ENCODE assay signal across 20 cellular contexts in genomic region chr5:28065664-28066063, GRCh38.
DNase-seq lines count a peak whose midpoint lies in the region; ATAC-seq, FAIRE-seq and TF ChIP-seq lines count a peak whose summit lies in the region.
"Had no signal": no experiment of that assay in that cellular context is flagged by ENCODE, and none has a peak within 500 bp of the region (broad histone marks: within the 10 kb centered on the region; RNA-seq: fewer than 3 reads in every experiment).

No MANE protein-coding gene starts in this region.

- no peak overlapping the region for H3K27ac ChIP-seq in A549
- no peak overlapping the region for H3K27ac ChIP-seq in K562 (ENCODE audit: extremely low read depth, low read depth, low read length)
- H3K27ac ChIP-seq in adrenal gland, result no peak overlapping the region

- H3K27me3 ChIP-seq in K562 (ENCODE audit: control insufficient read depth in 2 of 2, insufficient read depth in 2 of 2, low read length in 2 of 2) (no peaks in the 10 kb centered on the region), adrenal gland (no peaks in the 10 kb centered on the region)

- H3K9me1 ChIP-seq in K562 (ENCODE audit: control insufficient read depth, insufficient read depth, low read length), result no peaks in the 10 kb centered on the region

- H3K9me3 ChIP-seq in A549 (no peaks in the 10 kb centered on the region; the same call in 2 of the 3 replicates), K562 (replicated peaks; ENCODE audit: control insufficient read depth, insufficient read depth, low read depth, low read length) (no peaks in the 10 kb centered on the region; the same call in 1 of the 2 replicates), adrenal gland (replicated peaks in 1 of 3) (no peaks in the 10 kb centered on the region)

- H3K79me2 ChIP-seq in K562 (ENCODE audit: control insufficient read depth, insufficient read depth, low read length), result no peaks in the 10 kb centered on the region

- H3K4me3 ChIP-seq in A549 (no peak overlapping the region), K562 (no peak overlapping the region), adrenal gland (no peak overlapping the region)
- H3K4me3 ChIP-seq: GM23338 had no signal

- no peaks in the 10 kb centered on the region for H3K27me3 Mint-ChIP-seq in activated T-cell treated with anti-CD3 and anti-CD28 coated beads, Interleukin-2, amount 50 U/mL, for 4 hours (ENCODE audit: low read depth)
- H3K27me3 Mint-ChIP-seq: CD4-positive, alpha-beta memory T cell had no signal

- peaks cover 7% of the 10 kb centered on the region for H3K9me3 Mint-ChIP-seq in activated T-cell treated with anti-CD3 and anti-CD28 coated beads, Interleukin-2, amount 50 U/mL, for 4 hours
- H3K9me3 Mint-ChIP-seq: GM23338 had no signal

- in situ Hi-C loops in K562 (cut with MboI), result no loop called here

- CTCF ChIA-PET in A549 (lab: Yijun Ruan, JAX) (no interaction called here), K562 (lab: Yijun Ruan, JAX; ENCODE audit: low intra/inter-chr PET ratio) (no interaction called here)

- FAIRE-seq in A549 (lab: Jason Lieb, UNC) (no peak), RCC 7860 (lab: Jason Lieb, UNC) (peak; percentile 22), K562 (lab: Jason Lieb, UNC) (no peak)
- FAIRE-seq: GM12891, GM18507 had no signal

- BruUV-seq in K562 (replicated peaks; lab: Mats Ljungman, UMichigan), result no TSS peak

- POLR2A ChIA-PET in A549 (lab: Yijun Ruan, JAX) (no interaction called here), K562 (lab: Yijun Ruan, JAX) (no interaction called here)

- no peak overlapping the region for H3K9ac ChIP-seq in K562 (ENCODE audit: insufficient read depth in 1 of 2, low read depth in 2 of 2, low read length in 2 of 2)

- H3K4me1 ChIP-seq in A549, result no peaks in the 10 kb centered on the region
- no peaks in the 10 kb centered on the region for H3K4me1 ChIP-seq in K562 (replicated peaks in 1 of 2; ENCODE audit: control insufficient read depth in 2 of 2, insufficient read depth in 2 of 2, low read length in 2 of 2)
- no peaks in the 10 kb centered on the region for H3K4me1 ChIP-seq in adrenal gland (replicated peaks in 1 of 2)

- TF ChIP-seq EP300 in A549 (IDR thresholded peaks at IDR 0.05) (no peak), K562 (IDR thresholded peaks at IDR 0.05; ENCODE audit: low read length) (no peak)

- intact Hi-C loops in K562 (cut with micrococcal nuclease) (no loop called here), adrenal gland (cut with DNase I) (no loop called here)

- no peak overlapping the region for H2AFZ ChIP-seq in K562 (ENCODE audit: low read depth, low read length)
- H2AFZ ChIP-seq: GM23338 had no signal

- no peaks in the 10 kb centered on the region for H3K36me3 Mint-ChIP-seq in activated T-cell treated with anti-CD3 and anti-CD28 coated beads, Interleukin-2, amount 50 U/mL, for 4 hours (ENCODE audit: insufficient read depth)
- H3K36me3 Mint-ChIP-seq: CD4-positive, alpha-beta memory T cell had no signal

- no peaks in the 10 kb centered on the region for H3K4me1 Mint-ChIP-seq in activated T-cell treated with anti-CD3 and anti-CD28 coated beads, Interleukin-2, amount 50 U/mL, for 4 hours (ENCODE audit: low read depth)
- H3K4me1 Mint-ChIP-seq: CD4-positive, alpha-beta memory T cell; GM23338; H9 had no signal

- H3K36me3 ChIP-seq in K562 (ENCODE audit: control insufficient read depth, insufficient read depth, low read length) (no peaks in the 10 kb centered on the region), adrenal gland (replicated peaks in 1 of 2) (no peaks in the 10 kb centered on the region)

- TF ChIP-seq POLR2A in A549 (IDR thresholded peaks at IDR 0.05; ENCODE audit: low read length) (no peak), K562 (conservative IDR thresholded peaks at IDR 0.05) (no peak), adrenal gland (IDR thresholded peaks at IDR 0.05) (no peak)

- TF ChIP-seq CTCF in A549 (IDR thresholded peaks at IDR 0.05), result no peak
- TF ChIP-seq CTCF in K562 (IDR thresholded peaks at IDR 0.05 in 2 of 3, conservative IDR thresholded peaks at IDR 0.05 in 1 of 3; ENCODE audit: insufficient read depth in 2 of 3, low read depth in 1 of 3, low read length in 3 of 3), result no peak
- TF ChIP-seq CTCF in adrenal gland (IDR thresholded peaks at IDR 0.05), result no peak

- H4K20me1 ChIP-seq in K562 (replicated peaks; ENCODE audit: control insufficient read depth, insufficient read depth, low read length), result no peaks in the 10 kb centered on the region

- TF ChIP-seq RAD21 in A549 (conservative IDR thresholded peaks at IDR 0.05 in 1 of 2, IDR thresholded peaks at IDR 0.05 in 1 of 2), result no peak
- TF ChIP-seq RAD21 in K562 (CRISPR knock-in tag; conservative IDR thresholded peaks at IDR 0.05 in 1 of 2, IDR thresholded peaks at IDR 0.05 in 1 of 2), result no peak

- no peak for ATAC-seq in A549
- ATAC-seq in K562, result no peak
- no peak for ATAC-seq in activated T-cell treated with anti-CD3 and anti-CD28 coated beads, Interleukin-2, amount 50 U/mL, for 4 hours
- ATAC-seq: GM23338, HCT116 had no signal

- H3K4me2 ChIP-seq in A549 (no peak overlapping the region), K562 (ENCODE audit: insufficient read depth, low read length) (no peak overlapping the region)
- H3K4me2 ChIP-seq: GM23338 had no signal

- H3K4me3 Mint-ChIP-seq in activated T-cell treated with anti-CD3 and anti-CD28 coated beads, Interleukin-2, amount 50 U/mL, for 4 hours, result no peak overlapping the region
- H3K4me3 Mint-ChIP-seq: CD4-positive, alpha-beta memory T cell; GM23338; H9 had no signal

- DNase-seq in A549 (ENCODE audit: low read depth in 1 of 2, low spot score in 1 of 2), result no peak
- no peak for DNase-seq in RCC 7860 (ENCODE audit: low spot score)
- no peak for DNase-seq in K562 (ENCODE audit: extremely low read depth in 1 of 4, low spot score in 3 of 4)
- DNase-seq in fibroblast of peridontal ligament (ENCODE audit: extremely low read depth), result peak; percentile 2
- DNase-seq in adrenal gland, result no peak
- DNase-seq in activated T-cell treated with anti-CD3 and anti-CD28 coated beads, Interleukin-2, amount 50 U/mL, for 4 hours, result no peak
- no peak for DNase-seq in cerebellar cortex (ENCODE audit: low spot score)
- DNase-seq: 8988T, C1 segment of cervical spinal cord, Calu3, COR-L47, DMS53, DMS79 treated with DMSO at 0.1 percent for 48 hours, GF-D8, H9 had no signal

TF ChIP-seq in A549, 52 proteins besides CTCF, POLR2A, EP300 and RAD21:
- TF ChIP-seq MAFK (IDR thresholded peaks at IDR 0.05; ENCODE audit: partially characterized antibody), result peak; percentile 67
- no peak for TF ChIP-seq JUN (IDR thresholded peaks at IDR 0.05)
TF ChIP-seq in A549: peak in this region for 1.

TF ChIP-seq in K562, 482 proteins besides CTCF, POLR2A, EP300 and RAD21:
- TF ChIP-seq ZNF316 (IDR thresholded peaks at IDR 0.05), result peak; percentile 57; the same call in 1 of the 2 replicates
- TF ChIP-seq HIVEP1 (CRISPR knock-in tag; IDR thresholded peaks at IDR 0.05), result no peak
- TF ChIP-seq HNRNPK (IDR thresholded peaks at IDR 0.05; ENCODE audit: low read depth, low read length, poor library complexity, severe bottlenecking), result no peak
- TF ChIP-seq XRCC5 (IDR thresholded peaks at IDR 0.05; ENCODE audit: low read depth, low read length), result no peak
- TF ChIP-seq NFATC3 (IDR thresholded peaks at IDR 0.05), result no peak
- no peak for TF ChIP-seq TRIM28 (IDR thresholded peaks at IDR 0.05)
- no peak for TF ChIP-seq SAFB2 (IDR thresholded peaks at IDR 0.05; ENCODE audit: borderline replicate concordance, low read depth, low read length, severe bottlenecking)

Comparison
In these comparisons a context has a peak if more than half of its experiments do, and no peak if none do; other contexts are left out.
1. Of the 35 proteins assayed by ChIP-seq in both K562 and A549: peak only in K562: none; only in A549: MAFK; in both: none; in neither: 34.